9 cellular contexts compared by ENCODE assay signal in genomic region chr16:1965610-1966009, GRCh38. TPM values are rescaled to one million over a fixed set of nuclear protein-coding genes. Genes with fewer than 3 reads are reported as not detected.
DNase-seq lines count a peak whose midpoint lies in the region; ATAC-seq lines count a peak whose summit lies in the region.
"Had no signal": no experiment of that assay in that cellular context is flagged by ENCODE, and none has a peak within 500 bp of the region (broad histone marks: within the 10 kb centered on the region; RNA-seq: fewer than 3 reads in every experiment).

No MANE protein-coding gene starts in this region.

- H3K36me3 ChIP-seq in iPS-15b (ENCODE audit: control insufficient read depth, insufficient read depth, low read length), result peaks cover 27% of the 10 kb centered on the region

- peak overlapping the region; percentile 96 for H3K27ac Mint-ChIP-seq in activated CD8-positive, alpha-beta T cell treated with anti-CD3 and anti-CD28 coated beads, Interleukin-2, amount 10 ng/mL, durations not matched to agents 7 days and 5 days
- H3K27ac Mint-ChIP-seq in stimulated activated naive B cell treated with anti-CD40 and anti-IgM and Interleukin-4, amounts not matched to agents 10 μg/mL and 1 μg/mL and 100 μg/mL, for 72 hours, result peak overlapping the region; percentile 99

- H3K4me3 ChIP-seq in iPS-15b (ENCODE audit: low read depth, low read length), result peak overlapping the region; percentile 87

- H3K4me1 Mint-ChIP-seq in activated CD8-positive, alpha-beta T cell treated with anti-CD3 and anti-CD28 coated beads, Interleukin-2, amount 10 ng/mL, durations not matched to agents 7 days and 5 days (ENCODE audit: low read depth), result peaks cover 43% of the 10 kb centered on the region
- peaks cover 33 to 61% of the 10 kb centered on the region in 2 donors for H3K4me1 Mint-ChIP-seq in stimulated activated naive B cell treated with anti-CD40 and anti-IgM and Interleukin-4, amounts not matched to agents 10 μg/mL and 1 μg/mL and 100 μg/mL, for 72 hours

- CTCF ChIA-PET in activated CD8-positive, alpha-beta T cell treated with anti-CD3 and anti-CD28 coated beads, Interleukin-2, amount 10 ng/mL, durations not matched to agents 7 days and 5 days (lab: Charles Lee), result interaction anchor here (1.1 to 1.7 kb wide), 2 partner anchors 18 to 38 kb away, joined by 4 read pairs; partner anchors contain the start of gene GFER

- H3K4me1 ChIP-seq in iPS-15b (ENCODE audit: control insufficient read depth, insufficient read depth, low read length), result peaks cover 6% of the 10 kb centered on the region

- H3K27me3 ChIP-seq in iPS-15b (ENCODE audit: control insufficient read depth, insufficient read depth, low read length), result no peaks in the 10 kb centered on the region

- DNase-seq in DMS79 treated with DMSO at 0.1 percent for 48 hours (lab: John Stamatoyannopoulos, UW), result peak; percentile 10
- DNase-seq in DMS79 (lab: John Stamatoyannopoulos, UW), result no peak
- DNase-seq in activated CD8-positive, alpha-beta T cell treated with anti-CD3 and anti-CD28 coated beads, Interleukin-2, amount 10 ng/mL, durations not matched to agents 7 days and 5 days, result no peak
- no peak for DNase-seq in stimulated activated naive B cell treated with anti-CD40 and anti-IgM and Interleukin-4, amounts not matched to agents 10 μg/mL and 1 μg/mL and 100 μg/mL, for 72 hours
- no peak for DNase-seq in NCI-H524 (lab: John Stamatoyannopoulos, UW)
- no peak for DNase-seq in NCI-H2081 treated with DMSO at 0.1 percent for 48 hours (lab: John Stamatoyannopoulos, UW)

- H3K36me3 Mint-ChIP-seq in activated CD8-positive, alpha-beta T cell treated with anti-CD3 and anti-CD28 coated beads, Interleukin-2, amount 10 ng/mL, durations not matched to agents 7 days and 5 days (ENCODE audit: low read depth), result peaks cover 44% of the 10 kb centered on the region
- peaks cover 34 to 55% of the 10 kb centered on the region in 2 donors for H3K36me3 Mint-ChIP-seq in stimulated activated naive B cell treated with anti-CD40 and anti-IgM and Interleukin-4, amounts not matched to agents 10 μg/mL and 1 μg/mL and 100 μg/mL, for 72 hours

- peak overlapping the region; percentile 93 for H3K9ac ChIP-seq in iPS-15b (ENCODE audit: low read depth, low read length)

- POLR2A ChIA-PET in activated CD8-positive, alpha-beta T cell treated with anti-CD3 and anti-CD28 coated beads, Interleukin-2, amount 10 ng/mL, durations not matched to agents 7 days and 5 days (lab: Charles Lee), result interaction anchor here (0.6 to 4.3 kb wide), 13 partner anchors 11 to 485 kb away, joined by 3 to 44 read pairs (median 7); partner anchors contain the start of genes FAHD1, GFER, MAPK8IP3 and MLST8

- no peaks in the 10 kb centered on the region for H3K27me3 Mint-ChIP-seq in activated CD8-positive, alpha-beta T cell treated with anti-CD3 and anti-CD28 coated beads, Interleukin-2, amount 10 ng/mL, durations not matched to agents 7 days and 5 days (ENCODE audit: low read depth)
- H3K27me3 Mint-ChIP-seq in stimulated activated naive B cell treated with anti-CD40 and anti-IgM and Interleukin-4, amounts not matched to agents 10 μg/mL and 1 μg/mL and 100 μg/mL, for 72 hours, result no peaks in the 10 kb centered on the region

- peak overlapping the region; percentile 96 for H3K4me3 Mint-ChIP-seq in activated CD8-positive, alpha-beta T cell treated with anti-CD3 and anti-CD28 coated beads, Interleukin-2, amount 10 ng/mL, durations not matched to agents 7 days and 5 days
- peak overlapping the region; percentile 96 for H3K4me3 Mint-ChIP-seq in stimulated activated naive B cell treated with anti-CD40 and anti-IgM and Interleukin-4, amounts not matched to agents 10 μg/mL and 1 μg/mL and 100 μg/mL, for 72 hours

- H3K9me3 ChIP-seq in iPS-15b (ENCODE audit: control insufficient read depth, insufficient read depth, low read length), result no peaks in the 10 kb centered on the region

- H3K9me3 Mint-ChIP-seq in activated CD8-positive, alpha-beta T cell treated with anti-CD3 and anti-CD28 coated beads, Interleukin-2, amount 10 ng/mL, durations not matched to agents 7 days and 5 days (ENCODE audit: insufficient read depth), result no peaks in the 10 kb centered on the region
- H3K9me3 Mint-ChIP-seq in stimulated activated naive B cell treated with anti-CD40 and anti-IgM and Interleukin-4, amounts not matched to agents 10 μg/mL and 1 μg/mL and 100 μg/mL, for 72 hours, result no peaks in the 10 kb centered on the region

- ATAC-seq in activated CD8-positive, alpha-beta T cell treated with anti-CD3 and anti-CD28 coated beads, Interleukin-2, amount 10 ng/mL, durations not matched to agents 7 days and 5 days, result no peak
- no peak for ATAC-seq in stimulated activated naive B cell treated with anti-CD40 and anti-IgM and Interleukin-4, amounts not matched to agents 10 μg/mL and 1 μg/mL and 100 μg/mL, for 72 hours (replicated peaks)
- ATAC-seq in HG02642 (IDR thresholded peaks at IDR 0.05; ENCODE audit: poor library complexity, unreplicated experiment), result no peak

RNA-seq across cellular contexts. Expression of gene RPS2, which starts 1.0 kb away (rescaled TPM):
- 1,000 to 10,000 TPM; 2,821 to 2,910 TPM for total RNA-seq in activated CD8-positive, alpha-beta T cell treated with anti-CD3 and anti-CD28 coated beads, Interleukin-2, amount 10 ng/mL, durations not matched to agents 7 days and 5 days

RNA-seq across cellular contexts. Expression of gene RNF151, which starts 1.0 kb away (rescaled TPM):
- not detected for total RNA-seq in activated CD8-positive, alpha-beta T cell treated with anti-CD3 and anti-CD28 coated beads, Interleukin-2, amount 10 ng/mL, durations not matched to agents 7 days and 5 days

RNA-seq across cellular contexts. Expression of gene TBL3, which starts 6.2 kb away (rescaled TPM):
- 10 to 100 TPM; 37.6 to 37.9 TPM for total RNA-seq in activated CD8-positive, alpha-beta T cell treated with anti-CD3 and anti-CD28 coated beads, Interleukin-2, amount 10 ng/mL, durations not matched to agents 7 days and 5 days

RNA-seq across cellular contexts. Expression of gene NDUFB10, which starts 6.3 kb away (rescaled TPM):
- 100 to 1,000 TPM; 141 to 147 TPM for total RNA-seq in activated CD8-positive, alpha-beta T cell treated with anti-CD3 and anti-CD28 coated beads, Interleukin-2, amount 10 ng/mL, durations not matched to agents 7 days and 5 days

RNA-seq across cellular contexts. Expression of gene RPL3L, which starts 11.1 kb away (rescaled TPM):
- total RNA-seq in activated CD8-positive, alpha-beta T cell treated with anti-CD3 and anti-CD28 coated beads, Interleukin-2, amount 10 ng/mL, durations not matched to agents 7 days and 5 days, result under 1 TPM in 1 of 2 experiments, not detected in 1; 0.53 TPM
- total RNA-seq: T-helper 1 cell treated with Interleukin-12 subunit alpha and Interleukin-12 subunit beta and Interleukin-4 antibody, amounts not matched to agents 30 ng/mL and 1 ng/mL, for 36 hours had no signal
